9 cellular contexts compared by ENCODE assay signal in the genomic region with DNA sequence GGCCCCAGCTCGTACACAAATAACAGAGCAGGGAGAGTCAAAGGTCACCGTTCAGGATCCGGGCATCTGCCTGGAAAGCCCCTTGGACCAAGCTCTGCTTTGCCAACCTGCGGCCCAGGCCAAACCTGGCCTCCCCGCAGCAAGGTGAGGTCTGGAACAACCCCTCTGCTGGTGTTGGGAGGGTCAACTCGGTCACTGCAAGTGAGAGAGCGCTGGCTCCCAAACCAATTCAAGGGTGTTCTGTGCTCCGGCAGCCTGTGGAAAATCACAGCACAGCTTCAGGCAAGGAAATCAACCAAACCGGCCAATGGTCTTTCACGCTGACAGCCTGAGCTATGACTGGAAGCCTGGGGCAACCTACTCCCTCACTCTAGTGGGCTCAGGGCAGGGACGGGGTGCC.
A peak's percentile ranks its signal among the peaks of the same experiment; 100 is the strongest.
DNase-seq lines count a peak whose midpoint lies in the region; ATAC-seq and TF ChIP-seq lines count a peak whose summit lies in the region.
"Had no signal": no experiment of that assay in that cellular context is flagged by ENCODE, and none has a peak within 500 bp of the region (broad histone marks: within the 10 kb centered on the region; RNA-seq: fewer than 3 reads in every experiment).

No MANE protein-coding gene starts in this region.

- no peak for ATAC-seq in naive thymus-derived CD4-positive, alpha-beta T cell
- no peak for ATAC-seq in HG03354 (IDR thresholded peaks at IDR 0.05; ENCODE audit: poor library complexity, severe bottlenecking, unreplicated experiment)

- intact Hi-C loops in naive thymus-derived CD4-positive, alpha-beta T cell (cut with micrococcal nuclease): no loop called here
- intact Hi-C loops in transverse colon (cut with DNase I; ENCODE audit: low total_unique reads): loop anchor here (2.0 kb wide), 1 partner anchor 48 kb away; no protein-coding TSS in a partner anchor

- no peak overlapping the region for H3K9ac ChIP-seq in endodermal cell (ENCODE audit: extremely low read depth, low read length, poor library complexity, severe bottlenecking)

- H3K27me3 Mint-ChIP-seq in activated CD4-positive, alpha-beta T cell treated with anti-CD3 and anti-CD28 coated beads, Interleukin-2, amount 10 ng/mL, durations not matched to agents 7 days and 5 days: no peaks in the 10 kb centered on the region
- H3K27me3 Mint-ChIP-seq in endodermal cell (ENCODE audit: insufficient read depth): no peaks in the 10 kb centered on the region
- no peaks in the 10 kb centered on the region for H3K27me3 Mint-ChIP-seq in naive thymus-derived CD4-positive, alpha-beta T cell

- H3K36me3 ChIP-seq in endodermal cell (ENCODE audit: control insufficient read depth, insufficient read depth, low read length): peaks cover 96% of the 10 kb centered on the region
- H3K36me3 ChIP-seq in naive thymus-derived CD4-positive, alpha-beta T cell (ENCODE audit: control insufficient read depth in 2 of 3, insufficient read depth in 3 of 3, low read length in 3 of 3): peaks cover 51 to 96% (median 60%) of the 10 kb centered on the region in 3 experiments
- peaks cover 0 to 36% (median 19%) of the 10 kb centered on the region in 4 donors for H3K36me3 ChIP-seq in transverse colon

- H3K4me3 ChIP-seq in endodermal cell (ENCODE audit: low read length) (no peak overlapping the region), transverse colon (no peak overlapping the region)
- no peak overlapping the region for H3K4me3 ChIP-seq in naive thymus-derived CD4-positive, alpha-beta T cell (ENCODE audit: low read length)

- H3K4me1 ChIP-seq in endodermal cell (ENCODE audit: control insufficient read depth, insufficient read depth, low read length) (peaks cover 12% of the 10 kb centered on the region), transverse colon (peaks cover 52 to 71% (median 63%) of the 10 kb centered on the region in 4 donors)
- peaks cover 18 to 22% of the 10 kb centered on the region in 2 donors for H3K4me1 ChIP-seq in naive thymus-derived CD4-positive, alpha-beta T cell (ENCODE audit: control insufficient read depth in 2 of 2, insufficient read depth in 2 of 2, low read length in 2 of 2)

- H3K27me3 ChIP-seq in endodermal cell (ENCODE audit: control insufficient read depth, insufficient read depth, low read length, poor library complexity, severe bottlenecking) (no peaks in the 10 kb centered on the region), transverse colon (no peaks in the 10 kb centered on the region)
- no peaks in the 10 kb centered on the region for H3K27me3 ChIP-seq in naive thymus-derived CD4-positive, alpha-beta T cell (ENCODE audit: control insufficient read depth in 2 of 2, insufficient read depth in 2 of 2, low read length in 2 of 2)

- in situ Hi-C loops in transverse colon (cut with MboI; ENCODE audit: low pct_ligation_motif_present in 1 of 4, low pct_unique_long_range_greater_than_20kb in 1 of 4, low sequenced_read_pairs in 3 of 4): no loop called here

- H3K9me3 ChIP-seq in endodermal cell (ENCODE audit: control insufficient read depth, low read length) (no peaks in the 10 kb centered on the region), transverse colon (no peaks in the 10 kb centered on the region)
- no peaks in the 10 kb centered on the region for H3K9me3 ChIP-seq in naive thymus-derived CD4-positive, alpha-beta T cell (ENCODE audit: control insufficient read depth in 2 of 3, low read length in 3 of 3)

- peak overlapping the region; percentile 19 for H3K27ac Mint-ChIP-seq in activated CD4-positive, alpha-beta T cell treated with anti-CD3 and anti-CD28 coated beads, Interleukin-2, amount 10 ng/mL, durations not matched to agents 7 days and 5 days
- H3K27ac Mint-ChIP-seq in endodermal cell: peak overlapping the region; percentile 29
- peak overlapping the region in 7 of 9 donors; percentile 21 to 98 (median 86) for H3K27ac Mint-ChIP-seq in naive thymus-derived CD4-positive, alpha-beta T cell

- peaks cover 37% of the 10 kb centered on the region for H3K4me1 Mint-ChIP-seq in activated CD4-positive, alpha-beta T cell treated with anti-CD3 and anti-CD28 coated beads, Interleukin-2, amount 10 ng/mL, durations not matched to agents 7 days and 5 days
- H3K4me1 Mint-ChIP-seq in endodermal cell: peaks cover 13% of the 10 kb centered on the region
- peaks cover 26 to 42% (median 35%) of the 10 kb centered on the region in 7 donors for H3K4me1 Mint-ChIP-seq in naive thymus-derived CD4-positive, alpha-beta T cell

- CTCF ChIA-PET in activated CD4-positive, alpha-beta T cell treated with anti-CD3 and anti-CD28 coated beads, Interleukin-2, amount 10 ng/mL, durations not matched to agents 7 days and 5 days (lab: Charles Lee): interaction anchor here (0.9 to 1.8 kb wide), 6 partner anchors 10 to 146 kb away, joined by 3 to 8 read pairs (median 4); no protein-coding TSS in a partner anchor
- CTCF ChIA-PET in naive thymus-derived CD4-positive, alpha-beta T cell (lab: Charles Lee): interaction anchor here (0.6 to 2.1 kb wide), 3 partner anchors 7 to 146 kb away, joined by 3 to 7 read pairs (median 3); no protein-coding TSS in a partner anchor

- POLR2A ChIA-PET in activated CD4-positive, alpha-beta T cell treated with anti-CD3 and anti-CD28 coated beads, Interleukin-2, amount 10 ng/mL, durations not matched to agents 7 days and 5 days (lab: Charles Lee): interaction anchor here (0.6 kb wide), 1 partner anchor 53 kb away, joined by 3 read pairs; no protein-coding TSS in a partner anchor
- POLR2A ChIA-PET in naive thymus-derived CD4-positive, alpha-beta T cell (lab: Charles Lee): interaction anchor here (1.4 to 2.0 kb wide), 2 partner anchors 23 to 49 kb away, joined by 4 read pairs; no protein-coding TSS in a partner anchor

- no peak overlapping the region for H3K4me3 Mint-ChIP-seq in activated CD4-positive, alpha-beta T cell treated with anti-CD3 and anti-CD28 coated beads, Interleukin-2, amount 10 ng/mL, durations not matched to agents 7 days and 5 days
- H3K4me3 Mint-ChIP-seq in endodermal cell: no peak overlapping the region
- H3K4me3 Mint-ChIP-seq in naive thymus-derived CD4-positive, alpha-beta T cell: no peak overlapping the region

- TF ChIP-seq POLR2A in transverse colon (IDR thresholded peaks at IDR 0.05): no peak

- H3K9me3 Mint-ChIP-seq in activated CD4-positive, alpha-beta T cell treated with anti-CD3 and anti-CD28 coated beads, Interleukin-2, amount 10 ng/mL, durations not matched to agents 7 days and 5 days: no peaks in the 10 kb centered on the region
- no peaks in the 10 kb centered on the region for H3K9me3 Mint-ChIP-seq in endodermal cell
- H3K9me3 Mint-ChIP-seq in naive thymus-derived CD4-positive, alpha-beta T cell: peaks cover 0 to 3% (median 0%) of the 10 kb centered on the region in 11 donors

- no peak for DNase-seq in activated CD4-positive, alpha-beta T cell treated with anti-CD3 and anti-CD28 coated beads, Interleukin-2, amount 10 ng/mL, durations not matched to agents 7 days and 5 days
- no peak for DNase-seq in activated CD4-positive, alpha-beta T cell treated with anti-CD3 and anti-CD28 coated beads for 1 hour
- DNase-seq in endodermal cell (no peak), transverse colon (no peak), GF-D8 (lab: John Stamatoyannopoulos, UW) (no peak), ecto neural progenitor cell (ENCODE audit: low spot score) (no peak)
- DNase-seq in naive thymus-derived CD4-positive, alpha-beta T cell: no peak
- DNase-seq: NCI-H187 treated with DMSO at 0.1 percent for 48 hours had no signal

- H3K27ac ChIP-seq in endodermal cell (ENCODE audit: low read depth, low read length) (no peak overlapping the region), transverse colon (peak overlapping the region; percentile 92 to 99 (median 96))
- H3K27ac ChIP-seq in naive thymus-derived CD4-positive, alpha-beta T cell (ENCODE audit: low read depth, low read length): peak overlapping the region; percentile 30

- TF ChIP-seq CTCF in endodermal cell (conservative IDR thresholded peaks at IDR 0.05) (no peak), transverse colon (IDR thresholded peaks at IDR 0.05) (no peak)

- 89 to 93% methylated on average over 9 to 11 of the region's 11 CpGs for WGBS in endodermal cell (ENCODE audit: insufficient coverage in 1 of 2, insufficient read length in 1 of 2), 2 experiments
- 53% methylated on average over 10 of the region's 11 CpGs; no CpG with 5 or more reads in 1 of the 2 donors for WGBS in transverse colon (ENCODE audit: low coverage in 1 of 2), 2 donors

- no peak for TF ChIP-seq EP300 in transverse colon (IDR thresholded peaks at IDR 0.05; ENCODE audit: low read depth)

- peaks cover 81% of the 10 kb centered on the region for H3K36me3 Mint-ChIP-seq in activated CD4-positive, alpha-beta T cell treated with anti-CD3 and anti-CD28 coated beads, Interleukin-2, amount 10 ng/mL, durations not matched to agents 7 days and 5 days (ENCODE audit: low read depth)
- H3K36me3 Mint-ChIP-seq in endodermal cell (ENCODE audit: low read depth): peaks cover 74% of the 10 kb centered on the region
- peaks cover 3 to 61% (median 44%) of the 10 kb centered on the region in 5 donors for H3K36me3 Mint-ChIP-seq in naive thymus-derived CD4-positive, alpha-beta T cell

Comparison
In these comparisons a context has a peak if more than half of its experiments do, and no peak if none do; other contexts are left out.
1. H3K27ac Mint-ChIP-seq: peak in every context shown above with its lines; median percentile 86 in naive thymus-derived CD4-positive, alpha-beta T cell; 29 in endodermal cell; 19 in activated CD4-positive, alpha-beta T cell treated with anti-CD3 and anti-CD28 coated beads, Interleukin-2, amount 10 ng/mL, durations not matched to agents 7 days and 5 days.